Comparison of ENCODE assay signal across 14 cellular contexts in genomic region chr11:119486016-119486415, GRCh38.
A peak's percentile ranks its signal among the peaks of the same experiment; 100 is the strongest.
DNase-seq lines count a peak whose midpoint lies in the region; ATAC-seq, FAIRE-seq and TF ChIP-seq lines count a peak whose summit lies in the region.
"Had no signal": no experiment of that assay in that cellular context is flagged by ENCODE, and none has a peak within 500 bp of the region (broad histone marks: within the 10 kb centered on the region; RNA-seq: fewer than 3 reads in every experiment).

No MANE protein-coding gene starts in this region.

- no peak overlapping the region for H4K5ac ChIP-seq in H9 (ENCODE audit: insufficient read length, low read depth, low read length)
- H4K5ac ChIP-seq in H1 (ENCODE audit: insufficient read length, low read depth, low read length): no peak overlapping the region

- peaks cover 15% of the 10 kb centered on the region in 2 experiments for H3K4me1 Mint-ChIP-seq in H9

- no peak overlapping the region for H3T11ph ChIP-seq in H9 (ENCODE audit: low read length)

- H3K4me3 ChIP-seq in RWPE2 (ENCODE audit: severe bottlenecking): no peak overlapping the region
- H3K4me3 ChIP-seq in H1 (ENCODE audit: extremely low read depth in 1 of 4, insufficient read depth in 2 of 4, low read depth in 3 of 4, low read length in 4 of 4): no peak overlapping the region
- H3K4me3 ChIP-seq in suprapubic skin: no peak overlapping the region
- H3K4me3 ChIP-seq: A549 had no signal

- TF ChIP-seq POLR2A in H1 (IDR thresholded peaks at IDR 0.05; ENCODE audit: control extremely low read depth in 1 of 2, low read depth in 2 of 2, low read length in 2 of 2) (no peak), suprapubic skin (IDR thresholded peaks at IDR 0.05) (no peak)

- TF ChIP-seq CTCF in H9 (conservative IDR thresholded peaks at IDR 0.05): no peak; the same call in 2 of the 3 replicates
- TF ChIP-seq CTCF in RWPE2 (IDR thresholded peaks at IDR 0.05; ENCODE audit: poor library complexity, severe bottlenecking): no peak
- peak in 1 of 3 experiments; percentile 0; a peak in 1 of 4 replicates for TF ChIP-seq CTCF in H1 (IDR thresholded peaks at IDR 0.05; ENCODE audit: control extremely low read depth in 1 of 3, insufficient read depth in 1 of 3, low read depth in 1 of 3, low read length in 3 of 3)
- no peak for TF ChIP-seq CTCF in suprapubic skin (IDR thresholded peaks at IDR 0.05)

- H4K8ac ChIP-seq in H9 (replicated peaks; ENCODE audit: insufficient read length, low read depth, low read length): no peak overlapping the region
- no peak overlapping the region for H4K8ac ChIP-seq in H1 (ENCODE audit: extremely low read depth, insufficient read depth, low read length)

- H3K23me2 ChIP-seq in H9 (ENCODE audit: insufficient read length, low read depth, low read length, poor library complexity, severe bottlenecking) (no peaks in the 10 kb centered on the region), H1 (ENCODE audit: low read depth, low read length) (peaks cover 4% of the 10 kb centered on the region; the same call in 1 of the 2 replicates)

- H3K27me3 ChIP-seq in H9 (ENCODE audit: insufficient read depth, low read length) (no peaks in the 10 kb centered on the region; the same call in 1 of the 2 replicates), RWPE2 (ENCODE audit: insufficient read depth, poor library complexity, severe bottlenecking) (no peaks in the 10 kb centered on the region), H1 (replicated peaks in 1 of 4; ENCODE audit: control insufficient read depth in 3 of 4, extremely low read depth in 1 of 4, insufficient read depth in 3 of 4, low read length in 3 of 4) (peaks cover 0 to 3% (median 0%) of the 10 kb centered on the region in 4 experiments; a peak in 1 of 7 replicates), suprapubic skin (peaks cover 11% of the 10 kb centered on the region)
- H3K27me3 ChIP-seq: BE2C had no signal

- H3K9me3 ChIP-seq in H9 (ENCODE audit: control insufficient read depth, low read depth, low read length): no peaks in the 10 kb centered on the region
- H3K9me3 ChIP-seq in RWPE2 (ENCODE audit: severe bottlenecking): no peaks in the 10 kb centered on the region
- H3K9me3 ChIP-seq in H1 (ENCODE audit: insufficient read depth in 2 of 2, low read depth in 1 of 2, low read length in 1 of 2): no peaks in the 10 kb centered on the region
- no peaks in the 10 kb centered on the region for H3K9me3 ChIP-seq in suprapubic skin
- H3K9me3 ChIP-seq: A549, BE2C had no signal

- H3K79me2 ChIP-seq in H9 (ENCODE audit: insufficient read depth, low read length) (no peaks in the 10 kb centered on the region), H1 (ENCODE audit: control insufficient read depth in 1 of 2, insufficient read depth in 2 of 2, low read length in 2 of 2) (no peaks in the 10 kb centered on the region)

- H3K4me1 ChIP-seq in H9 (ENCODE audit: insufficient read depth, low read length): no peaks in the 10 kb centered on the region; the same call in 1 of the 2 replicates
- H3K4me1 ChIP-seq in RWPE2 (ENCODE audit: insufficient read depth, poor library complexity, severe bottlenecking): no peaks in the 10 kb centered on the region
- 0 out of 7 replicates have a peak, but pooled peaks cover 0 to 2% (median 0%) of the 10 kb centered on the region in 4 experiments for H3K4me1 ChIP-seq in H1 (replicated peaks in 1 of 4; ENCODE audit: control insufficient read depth in 3 of 4, insufficient read depth in 4 of 4, low read length in 3 of 4)
- H3K4me1 ChIP-seq in suprapubic skin: peaks cover 8% of the 10 kb centered on the region

- H3K9ac ChIP-seq in H9 (ENCODE audit: extremely low read depth, insufficient read length, low read length) (no peak overlapping the region), H1 (replicated peaks in 1 of 4; ENCODE audit: extremely low read depth in 1 of 4, low read depth in 3 of 4, low read length in 3 of 4) (no peak overlapping the region)

- H2BK15ac ChIP-seq in H9 (ENCODE audit: low read depth, low read length) (no peak overlapping the region), H1 (ENCODE audit: low read length) (no peak overlapping the region)

- DNase-seq in H9 (peak; percentile 28), RWPE2 (ENCODE audit: low spot score) (peak; percentile 9), H1 (ENCODE audit: low read depth in 1 of 2, low spot score in 2 of 2) (no peak), suprapubic skin (ENCODE audit: low spot score in 2 of 2) (peak; percentile 3 to 20), left colon (no peak)
- no peak for DNase-seq in effector CD8-positive, alpha-beta T cell (lab: John Stamatoyannopoulos, UW)
- DNase-seq: BE2C; CD8-positive, alpha-beta T cell; COR-L47; IMR-90 had no signal

- CTCF ChIA-PET in H1 (lab: Charles Lee; ENCODE audit: partially characterized antibody): interaction anchor here (0.6 to 9.8 kb wide), 28 partner anchors 8 to 164 kb away, joined by 3 to 160 read pairs (median 4); no protein-coding TSS in a partner anchor

- TF ChIP-seq EP300 in H1 (IDR thresholded peaks at IDR 0.05; ENCODE audit: borderline replicate concordance in 1 of 2, low read depth in 2 of 2, low read length in 2 of 2) (no peak), suprapubic skin (IDR thresholded peaks at IDR 0.05) (no peak)

- H2AK5ac ChIP-seq in H9 (ENCODE audit: insufficient read length, low read length) (no peak overlapping the region), H1 (ENCODE audit: low read depth, low read length) (no peak overlapping the region)

- no CpG with 5 or more reads among the region's 6 CpGs for WGBS in H9 (ENCODE audit: extremely low coverage, insufficient read length, low lambda C conversion rate)
- 91% methylated on average over 5 of the region's 6 CpGs; no CpG with 5 or more reads in 1 of the 2 experiments for WGBS in H1 (ENCODE audit: extremely low coverage in 1 of 2, insufficient coverage in 1 of 2, insufficient read length in 1 of 2, insufficient replicate concordance in 2 of 2, low coverage in 1 of 2, low lambda C conversion rate in 2 of 2, missing lambda C conversion rate in 1 of 2), 2 experiments
- 87% methylated on average over 5 of the region's 6 CpGs for WGBS in suprapubic skin

- H3K4me3 Mint-ChIP-seq in H9: no peak overlapping the region
- H3K4me3 Mint-ChIP-seq: CD8-positive, alpha-beta T cell had no signal

- H2BK12ac ChIP-seq in H9 (ENCODE audit: insufficient read length, low read depth, low read length) (no peak overlapping the region), H1 (ENCODE audit: low read depth, low read length) (no peak overlapping the region)

- no peak for FAIRE-seq in H1 (lab: Jason Lieb, UNC)
- FAIRE-seq: A549, D721Med had no signal

- H2AFZ ChIP-seq in H9 (ENCODE audit: low read length) (no peak overlapping the region), H1 (ENCODE audit: low read length) (no peak overlapping the region)

- H3K4me2 ChIP-seq in H9 (ENCODE audit: insufficient read depth, insufficient read length, low read length) (no peak overlapping the region), H1 (ENCODE audit: insufficient read depth in 1 of 2, low read depth in 2 of 2, low read length in 2 of 2) (no peak overlapping the region)
- H3K4me2 ChIP-seq: A549 had no signal

- intact Hi-C loops in left colon (cut with DNase I, micrococcal nuclease): no loop called here

- H3K4ac ChIP-seq in H9 (ENCODE audit: low read depth, low read length) (no peak overlapping the region), H1 (replicated peaks; ENCODE audit: insufficient read length, low read depth, low read length) (no peak overlapping the region)

- H3K27me3 Mint-ChIP-seq in H9 (ENCODE audit: low read depth): peaks cover 39% of the 10 kb centered on the region

- no peaks in the 10 kb centered on the region for H3K36me3 Mint-ChIP-seq in H9 (ENCODE audit: insufficient read depth in 1 of 3, low read depth in 3 of 3)
- H3K36me3 Mint-ChIP-seq: CD8-positive, alpha-beta T cell had no signal

- H3K79me1 ChIP-seq in H9 (ENCODE audit: insufficient read depth, low read depth, low read length, poor library complexity, severe bottlenecking): no peaks in the 10 kb centered on the region
- H3K79me1 ChIP-seq in H1 (ENCODE audit: low read depth, low read length): no peaks in the 10 kb centered on the region

- POLR2A ChIA-PET in H1 (lab: Charles Lee; ENCODE audit: partially characterized antibody): no interaction called here

- H3K56ac ChIP-seq in H9 (ENCODE audit: insufficient read length, low read depth, low read length): no peak overlapping the region
- no peak overlapping the region for H3K56ac ChIP-seq in H1 (replicated peaks; ENCODE audit: insufficient read length, low read depth, low read length)

- no peak overlapping the region for H3K27ac Mint-ChIP-seq in H9
- H3K27ac Mint-ChIP-seq: CD8-positive, alpha-beta T cell had no signal

- H3K23ac ChIP-seq in H9 (ENCODE audit: insufficient read length, low read depth, low read length): no peak overlapping the region
- H3K23ac ChIP-seq in H1 (ENCODE audit: insufficient read length): no peak overlapping the region

- H2BK5ac ChIP-seq in H9 (ENCODE audit: insufficient read length, low read length): no peak overlapping the region
- no peak overlapping the region for H2BK5ac ChIP-seq in H1 (ENCODE audit: low read depth, low read length)

- H3K27ac ChIP-seq in H9 (ENCODE audit: insufficient read length, low read depth, low read length) (no peak overlapping the region), RWPE2 (ENCODE audit: poor library complexity, severe bottlenecking) (no peak overlapping the region), H1 (ENCODE audit: low read depth, low read length) (no peak overlapping the region), suprapubic skin (no peak overlapping the region)
- H3K27ac ChIP-seq: A549, C4-2B had no signal

- H3K14ac ChIP-seq in H9 (ENCODE audit: insufficient read depth, low read length) (no peak overlapping the region), H1 (ENCODE audit: insufficient read length) (no peak overlapping the region)

- no peak overlapping the region for H2BK20ac ChIP-seq in H9 (ENCODE audit: low read depth, low read length, poor library complexity, severe bottlenecking)
- no peak overlapping the region for H2BK20ac ChIP-seq in H1 (ENCODE audit: low read length)

- no peaks in the 10 kb centered on the region for H4K20me1 ChIP-seq in H9 (ENCODE audit: control insufficient read depth, insufficient read depth, insufficient read length)
- H4K20me1 ChIP-seq in H1 (replicated peaks in 1 of 2; ENCODE audit: control insufficient read depth in 1 of 2, insufficient read depth in 2 of 2, low read length in 2 of 2): peaks cover 0 to 2% of the 10 kb centered on the region in 2 experiments

- no peaks in the 10 kb centered on the region for H3K9me3 Mint-ChIP-seq in H9
- H3K9me3 Mint-ChIP-seq: CD8-positive, alpha-beta T cell had no signal

- H2BK120ac ChIP-seq in H9 (ENCODE audit: low read depth, low read length, poor library complexity, severe bottlenecking) (no peak overlapping the region), H1 (replicated peaks; ENCODE audit: low read depth, low read length) (no peak overlapping the region)

- H4K91ac ChIP-seq in H9 (ENCODE audit: insufficient read length, low read depth, low read length) (no peak overlapping the region), H1 (replicated peaks; ENCODE audit: insufficient read length, low read length) (no peak overlapping the region)

- H3K36me3 ChIP-seq in RWPE2 (ENCODE audit: low read depth) (no peaks in the 10 kb centered on the region), H1 (ENCODE audit: control insufficient read depth in 2 of 4, insufficient read depth in 4 of 4, low read length in 3 of 4) (no peaks in the 10 kb centered on the region), suprapubic skin (no peaks in the 10 kb centered on the region)
- H3K36me3 ChIP-seq: BE2C had no signal

- H3K18ac ChIP-seq in H9 (ENCODE audit: insufficient read length, low read depth, low read length) (no peak overlapping the region), H1 (ENCODE audit: extremely low read depth, low read length) (no peak overlapping the region)

- peak; percentile 9 to 22; a peak in 2 of 4 replicates for TF ChIP-seq RAD21 in H1 (IDR thresholded peaks at IDR 0.05 in 1 of 2, conservative IDR thresholded peaks at IDR 0.05 in 1 of 2; ENCODE audit: low read depth in 2 of 2, low read length in 2 of 2)

- no peak for ATAC-seq in RWPE2 (ENCODE audit: low read depth)
- no peak for ATAC-seq in GM21723 (IDR thresholded peaks at IDR 0.05; ENCODE audit: unreplicated experiment)
- ATAC-seq in left colon: no peak
- ATAC-seq: CD8-positive, alpha-beta T cell had no signal

Comparison
In these comparisons a context has a peak if more than half of its experiments do, and no peak if none do; other contexts are left out.
1. DNase-seq: peak in H9 (single experiment), RWPE2 (single experiment) and suprapubic skin (2 of 2); none in H1 (0 of 2), effector CD8-positive, alpha-beta T cell (single experiment) and left colon (0 of 2).